In genomic region chr12:116820077-116820656, GRCh38 we compare ENCODE assay signal across 1 cellular context.
A peak's percentile ranks its signal among the peaks of the same experiment; 100 is the strongest.
TF ChIP-seq lines count a peak whose summit lies in the region.

No MANE protein-coding gene starts in this region.

TF ChIP-seq in H1, 55 proteins besides CTCF, POLR2A, EP300 and RAD21:
- TF ChIP-seq TAF7 (optimal IDR thresholded peaks at IDR 0.05; ENCODE audit: borderline replicate concordance, low read depth, low read length) (no peak), RXRA (IDR thresholded peaks at IDR 0.05; ENCODE audit: insufficient read depth, low read depth, low read length) (no peak), RFX5 (IDR thresholded peaks at IDR 0.05; ENCODE audit: borderline replicate concordance, low read depth, low read length) (peak; percentile 74), MAFK (IDR thresholded peaks at IDR 0.05; ENCODE audit: low read depth, low read length) (no peak)
